16 cellular contexts compared by ENCODE assay signal in the genomic region with DNA sequence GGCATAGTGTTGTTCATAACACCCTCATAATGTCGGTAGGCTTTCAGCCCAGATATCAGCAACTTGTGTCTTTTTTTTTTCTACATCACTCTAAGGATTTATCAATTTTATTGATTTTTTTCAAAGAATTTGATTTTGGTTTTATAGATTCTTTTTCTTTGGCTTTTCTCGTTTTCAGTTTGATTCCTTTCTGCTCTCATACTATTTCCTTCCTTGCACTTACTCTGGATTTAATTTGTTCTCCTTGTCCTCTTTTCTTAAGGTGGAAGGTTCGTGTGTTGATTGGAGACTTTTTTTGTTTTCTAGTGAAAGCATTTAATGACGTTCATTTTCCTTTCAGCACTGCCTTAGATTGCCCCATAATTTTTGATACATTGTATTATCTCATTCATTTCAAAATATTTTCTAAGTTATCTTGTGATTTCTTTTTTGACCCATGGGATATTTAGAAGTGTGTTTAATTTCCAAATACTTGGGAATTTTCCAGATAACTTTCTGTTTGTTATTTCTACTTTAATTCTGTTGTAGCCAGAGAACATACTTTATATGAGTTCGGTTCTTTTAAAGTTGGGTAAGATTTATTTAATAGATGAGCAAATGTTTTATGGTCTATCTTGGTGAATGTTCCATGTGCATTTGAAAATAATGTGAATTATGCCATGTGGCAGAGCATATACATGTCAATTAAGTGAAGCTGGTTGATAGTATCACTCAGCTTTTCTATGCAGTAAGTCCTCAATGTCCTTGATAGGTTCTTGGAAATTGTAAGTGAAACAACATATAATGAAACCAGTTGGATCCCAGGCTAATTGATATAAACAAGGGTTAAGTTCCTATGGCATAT.
DNase-seq lines count a peak whose midpoint lies in the region; ATAC-seq and TF ChIP-seq lines count a peak whose summit lies in the region.
"Had no signal": no experiment of that assay in that cellular context is flagged by ENCODE, and none has a peak within 500 bp of the region (broad histone marks: within the 10 kb centered on the region; RNA-seq: fewer than 3 reads in every experiment).

No MANE protein-coding gene starts in this region.

- no peak for DNase-seq in activated T-cell treated with anti-CD3 and anti-CD28 coated beads, Interleukin-2, amount 50 U/mL, for 72 hours
- DNase-seq in activated T-cell treated with anti-CD3 and anti-CD28 coated beads, Interleukin-2, amount 50 U/mL, for 1 hour, result no peak
- DNase-seq in activated T-helper 2 cell treated with anti-CD3 and anti-CD28 coated beads, Interferon-gamma antibody, Interleukin-2, Interleukin-4, amounts not matched to agents 10 μg/mL and 5 μg/mL and 100 μg/mL, durations not matched to agents 14 hours and 24 hours and 36 hours (ENCODE audit: low spot score), result no peak
- DNase-seq in adipocyte (ENCODE audit: low read depth), result peak; percentile 7
- DNase-seq in sciatic nerve (ENCODE audit: low spot score), result no peak
- DNase-seq: ACHN, DMS53, Kasumi-1, NCI-H1105 treated with DMSO at 0.1 percent for 48 hours, NCI-H187 treated with DMSO at 0.1 percent for 48 hours, NCI-H2171, NCI-H510A had no signal

- H3K9ac ChIP-seq in adipocyte (ENCODE audit: low read length), result peak overlapping the region; percentile 80

- H3K27me3 Mint-ChIP-seq in activated T-cell treated with anti-CD3 and anti-CD28 coated beads, Interleukin-2, amount 50 U/mL, for 72 hours (ENCODE audit: low read depth), result no peaks in the 10 kb centered on the region
- no peaks in the 10 kb centered on the region for H3K27me3 Mint-ChIP-seq in activated T-helper 2 cell treated with anti-CD3 and anti-CD28 coated beads, Interferon-gamma antibody, Interleukin-2, Interleukin-4, amounts not matched to agents 10 μg/mL and 5 μg/mL and 100 μg/mL, durations not matched to agents 14 hours and 24 hours and 36 hours (ENCODE audit: low read depth)

- peak overlapping the region; percentile 57 to 64 for H3K4me3 Mint-ChIP-seq in activated T-cell treated with anti-CD3 and anti-CD28 coated beads, Interleukin-2, amount 50 U/mL, for 72 hours
- no peak overlapping the region for H3K4me3 Mint-ChIP-seq in activated T-helper 2 cell treated with anti-CD3 and anti-CD28 coated beads, Interferon-gamma antibody, Interleukin-2, Interleukin-4, amounts not matched to agents 10 μg/mL and 5 μg/mL and 100 μg/mL, durations not matched to agents 14 hours and 24 hours and 36 hours (ENCODE audit: low read depth)
- H3K4me3 Mint-ChIP-seq: CD4-positive, CD25-positive, alpha-beta regulatory T cell had no signal

- H3K9me3 ChIP-seq in adipocyte (ENCODE audit: control insufficient read depth, low read length), result peaks cover 10% of the 10 kb centered on the region

- H3K4me3 ChIP-seq in adipocyte (ENCODE audit: low read length), result peak overlapping the region; percentile 80
- H3K4me3 ChIP-seq: GM12878 had no signal

- no peaks in the 10 kb centered on the region for H3K27me3 ChIP-seq in adipocyte (replicated peaks; ENCODE audit: control insufficient read depth, insufficient read depth, low read length)

- peaks cover 36% of the 10 kb centered on the region for H3K4me1 ChIP-seq in adipocyte (ENCODE audit: control insufficient read depth, insufficient read depth, low read length)

- ATAC-seq in activated T-cell treated with anti-CD3 and anti-CD28 coated beads, Interleukin-2, amount 50 U/mL, for 72 hours (replicated peaks in 1 of 2), result peak; percentile 7 to 8
- ATAC-seq in sciatic nerve (peak; percentile 65), GM21515 (IDR thresholded peaks at IDR 0.05; ENCODE audit: unreplicated experiment) (no peak), SK-N-SH treated with all-trans-retinoic acid at 6 μM for 48 hours (no peak)
- ATAC-seq: GM12878 had no signal

- peaks cover 22% of the 10 kb centered on the region for H3K4me1 Mint-ChIP-seq in activated T-cell treated with anti-CD3 and anti-CD28 coated beads, Interleukin-2, amount 50 U/mL, for 72 hours (ENCODE audit: low read depth)
- peaks cover 22% of the 10 kb centered on the region for H3K4me1 Mint-ChIP-seq in activated T-helper 2 cell treated with anti-CD3 and anti-CD28 coated beads, Interferon-gamma antibody, Interleukin-2, Interleukin-4, amounts not matched to agents 10 μg/mL and 5 μg/mL and 100 μg/mL, durations not matched to agents 14 hours and 24 hours and 36 hours (ENCODE audit: low read depth)

- intact Hi-C loops in activated T-helper 2 cell treated with anti-CD3 and anti-CD28 coated beads, Interferon-gamma antibody, Interleukin-2, Interleukin-4, amounts not matched to agents 10 μg/mL and 5 μg/mL and 100 μg/mL, durations not matched to agents 14 hours and 24 hours and 36 hours (cut with micrococcal nuclease), result no loop called here
- intact Hi-C loops in sciatic nerve (cut with DNase I), result no loop called here

- peaks cover 10 to 11% of the 10 kb centered on the region in 2 donors for H3K9me3 Mint-ChIP-seq in activated T-cell treated with anti-CD3 and anti-CD28 coated beads, Interleukin-2, amount 50 U/mL, for 72 hours
- H3K9me3 Mint-ChIP-seq in activated T-helper 2 cell treated with anti-CD3 and anti-CD28 coated beads, Interferon-gamma antibody, Interleukin-2, Interleukin-4, amounts not matched to agents 10 μg/mL and 5 μg/mL and 100 μg/mL, durations not matched to agents 14 hours and 24 hours and 36 hours, result peaks cover 21% of the 10 kb centered on the region

- peak overlapping the region; percentile 19 for H3K27ac Mint-ChIP-seq in activated T-cell treated with anti-CD3 and anti-CD28 coated beads, Interleukin-2, amount 50 U/mL, for 72 hours
- peak overlapping the region; percentile 14 for H3K27ac Mint-ChIP-seq in activated T-helper 2 cell treated with anti-CD3 and anti-CD28 coated beads, Interferon-gamma antibody, Interleukin-2, Interleukin-4, amounts not matched to agents 10 μg/mL and 5 μg/mL and 100 μg/mL, durations not matched to agents 14 hours and 24 hours and 36 hours

- peaks cover 5% of the 10 kb centered on the region for H3K36me3 ChIP-seq in adipocyte (ENCODE audit: control insufficient read depth, insufficient read depth, low read length, severe bottlenecking)

- peaks cover 12 to 25% of the 10 kb centered on the region in 2 donors for H3K36me3 Mint-ChIP-seq in activated T-cell treated with anti-CD3 and anti-CD28 coated beads, Interleukin-2, amount 50 U/mL, for 72 hours (ENCODE audit: insufficient read depth in 2 of 2)
- H3K36me3 Mint-ChIP-seq in activated T-helper 2 cell treated with anti-CD3 and anti-CD28 coated beads, Interferon-gamma antibody, Interleukin-2, Interleukin-4, amounts not matched to agents 10 μg/mL and 5 μg/mL and 100 μg/mL, durations not matched to agents 14 hours and 24 hours and 36 hours (ENCODE audit: low read depth), result peaks cover 23% of the 10 kb centered on the region
- H3K36me3 Mint-ChIP-seq: CD4-positive, CD25-positive, alpha-beta regulatory T cell had no signal

TF ChIP-seq in SK-N-SH treated with all-trans-retinoic acid at 6 μM for 48 hours, 23 proteins besides CTCF, POLR2A, EP300 and RAD21:
- TF ChIP-seq ZNF565 (CRISPR knock-in tag; conservative IDR thresholded peaks at IDR 0.05; ENCODE audit: low read depth) (no peak), OSR1 (CRISPR knock-in tag; IDR thresholded peaks at IDR 0.05) (no peak), ARNTL (CRISPR knock-in tag; IDR thresholded peaks at IDR 0.05; ENCODE audit: borderline replicate concordance, low read depth) (no peak), PPARA (CRISPR knock-in tag; IDR thresholded peaks at IDR 0.05; ENCODE audit: borderline replicate concordance) (no peak), ZFP30 (CRISPR knock-in tag; IDR thresholded peaks at IDR 0.05) (no peak), TCF4 (CRISPR knock-in tag; IDR thresholded peaks at IDR 0.05; ENCODE audit: borderline replicate concordance) (no peak), BACH2 (CRISPR knock-in tag; IDR thresholded peaks at IDR 0.05; ENCODE audit: borderline replicate concordance) (no peak), ZNF70 (CRISPR knock-in tag; IDR thresholded peaks at IDR 0.05) (no peak)
- TF ChIP-seq, protein P1, sequence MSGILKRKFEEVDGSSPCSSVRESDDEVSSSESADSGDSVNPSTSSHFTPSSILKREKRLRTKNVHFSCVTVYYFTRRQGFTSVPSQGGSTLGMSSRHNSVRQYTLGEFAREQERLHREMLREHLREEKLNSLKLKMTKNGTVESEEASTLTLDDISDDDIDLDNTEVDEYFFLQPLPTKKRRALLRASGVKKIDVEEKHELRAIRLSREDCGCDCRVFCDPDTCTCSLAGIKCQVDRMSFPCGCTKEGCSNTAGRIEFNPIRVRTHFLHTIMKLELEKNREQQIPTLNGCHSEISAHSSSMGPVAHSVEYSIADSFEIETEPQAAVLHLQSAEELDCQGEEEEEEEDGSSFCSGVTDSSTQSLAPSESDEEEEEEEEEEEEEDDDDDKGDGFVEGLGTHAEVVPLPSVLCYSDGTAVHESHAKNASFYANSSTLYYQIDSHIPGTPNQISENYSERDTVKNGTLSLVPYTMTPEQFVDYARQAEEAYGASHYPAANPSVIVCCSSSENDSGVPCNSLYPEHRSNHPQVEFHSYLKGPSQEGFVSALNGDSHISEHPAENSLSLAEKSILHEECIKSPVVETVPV (CRISPR knock-in tag; IDR thresholded peaks at IDR 0.05), result no peak
- TF ChIP-seq, protein P2, sequence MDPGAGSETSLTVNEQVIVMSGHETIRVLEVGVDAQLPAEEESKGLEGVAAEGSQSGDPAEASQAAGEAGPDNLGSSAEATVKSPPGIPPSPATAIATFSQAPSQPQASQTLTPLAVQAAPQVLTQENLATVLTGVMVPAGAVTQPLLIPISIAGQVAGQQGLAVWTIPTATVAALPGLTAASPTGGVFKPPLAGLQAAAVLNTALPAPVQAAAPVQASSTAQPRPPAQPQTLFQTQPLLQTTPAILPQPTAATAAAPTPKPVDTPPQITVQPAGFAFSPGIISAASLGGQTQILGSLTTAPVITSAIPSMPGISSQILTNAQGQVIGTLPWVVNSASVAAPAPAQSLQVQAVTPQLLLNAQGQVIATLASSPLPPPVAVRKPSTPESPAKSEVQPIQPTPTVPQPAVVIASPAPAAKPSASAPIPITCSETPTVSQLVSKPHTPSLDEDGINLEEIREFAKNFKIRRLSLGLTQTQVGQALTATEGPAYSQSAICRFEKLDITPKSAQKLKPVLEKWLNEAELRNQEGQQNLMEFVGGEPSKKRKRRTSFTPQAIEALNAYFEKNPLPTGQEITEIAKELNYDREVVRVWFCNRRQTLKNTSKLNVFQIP (CRISPR knock-in tag; IDR thresholded peaks at IDR 0.05; ENCODE audit: borderline replicate concordance, low read depth), result no peak

Comparison
In these comparisons a context has a peak if more than half of its experiments do, and no peak if none do; other contexts are left out.
1. ATAC-seq: peak in activated T-cell treated with anti-CD3 and anti-CD28 coated beads, Interleukin-2, amount 50 U/mL, for 72 hours (2 of 2) and sciatic nerve (single experiment); none in GM21515 (single experiment) and SK-N-SH treated with all-trans-retinoic acid at 6 μM for 48 hours (single experiment).